Comparison of ENCODE assay signal across 15 cellular contexts in genomic region chr1:161420763-161421455, GRCh38. TPM values are rescaled to one million over a fixed set of nuclear protein-coding genes. Genes with fewer than 3 reads are reported as not detected.
DNase-seq lines count a peak whose midpoint lies in the region; ATAC-seq, FAIRE-seq and TF ChIP-seq lines count a peak whose summit lies in the region.
"Had no signal": no experiment of that assay in that cellular context is flagged by ENCODE, and none has a peak within 500 bp of the region (broad histone marks: within the 10 kb centered on the region; RNA-seq: fewer than 3 reads in every experiment).

No MANE protein-coding gene starts in this region.

- no peaks in the 10 kb centered on the region for H3K79me2 ChIP-seq in K562 (ENCODE audit: control insufficient read depth, insufficient read depth, low read length)

- peaks cover 0 to 6% (median 4%) of the 10 kb centered on the region in 5 donors for H3K27me3 Mint-ChIP-seq in naive thymus-derived CD4-positive, alpha-beta T cell

- DNase-seq in H7 (peak; percentile 60), NCI-H1105 treated with DMSO at 0.1 percent for 48 hours (lab: John Stamatoyannopoulos, UW) (peak; percentile 71), K562 (ENCODE audit: extremely low read depth in 1 of 4, low spot score in 3 of 4) (peak in 2 of 4 experiments; percentile 23 to 46), cerebellum (ENCODE audit: low spot score) (no peak), RWPE1 (ENCODE audit: low spot score) (no peak)
- DNase-seq in naive thymus-derived CD4-positive, alpha-beta T cell, result no peak
- DNase-seq: activated gamma-delta T cell treated with Interleukin-2 at 50 U/mL for 16 hours; lower lobe of right lung; NCI-H2081 treated with DMSO at 0.1 percent for 48 hours; stimulated activated CD4-positive, alpha-beta T cell treated with anti-CD3 and anti-CD28 coated beads, Interleukin-2, amount 100 ng/mL, for 48 hours had no signal

- peaks cover 0 to 14% (median 7%) of the 10 kb centered on the region in 5 donors for H3K36me3 Mint-ChIP-seq in naive thymus-derived CD4-positive, alpha-beta T cell

- no peaks in the 10 kb centered on the region for H3K9me1 ChIP-seq in K562 (ENCODE audit: control insufficient read depth, insufficient read depth, low read length)

- no peak for TF ChIP-seq EP300 in K562 (IDR thresholded peaks at IDR 0.05; ENCODE audit: low read length)

- POLR2A ChIA-PET in K562 (lab: Yijun Ruan, JAX), result interaction anchor here (0.6 to 1.4 kb wide), 4 partner anchors 11 to 19 kb away, joined by 3 to 5 read pairs (median 4); no protein-coding TSS in a partner anchor
- POLR2A ChIA-PET in naive thymus-derived CD4-positive, alpha-beta T cell (lab: Charles Lee), result interaction anchor here (0.7 kb wide), 1 partner anchor 16 kb away, joined by 3 read pairs; no protein-coding TSS in a partner anchor
- POLR2A ChIA-PET in RWPE1 (lab: Yijun Ruan, JAX; ENCODE audit: low non-redundant PET), result no interaction called here

- WGBS in K562 (ENCODE audit: insufficient coverage, low coverage, missing lambda C conversion rate), result 64% methylated on average over 24 of the region's 24 CpGs

- H3K4me2 ChIP-seq in K562 (ENCODE audit: insufficient read depth, low read length), result peak overlapping the region; percentile 81; the same call in 1 of the 2 replicates

- H3K9ac ChIP-seq in K562 (ENCODE audit: insufficient read depth in 1 of 2, low read depth in 2 of 2, low read length in 2 of 2), result peak overlapping the region in 1 of 2 experiments; percentile 5; a peak in 1 of 4 replicates

- H2AFZ ChIP-seq in K562 (ENCODE audit: low read depth, low read length), result no peak overlapping the region

- in situ Hi-C loops in K562 (cut with MboI), result no loop called here

- H3K4me1 ChIP-seq in K562 (replicated peaks in 1 of 2; ENCODE audit: control insufficient read depth in 2 of 2, insufficient read depth in 2 of 2, low read length in 2 of 2), result peaks cover 4% of the 10 kb centered on the region in 2 experiments; a peak in 2 of 5 replicates
- H3K4me1 ChIP-seq in naive thymus-derived CD4-positive, alpha-beta T cell (ENCODE audit: control insufficient read depth in 2 of 2, insufficient read depth in 2 of 2, low read length in 2 of 2), result peaks cover 0 to 4% of the 10 kb centered on the region in 2 donors
- H3K4me1 ChIP-seq: lower lobe of right lung had no signal

- H4K20me1 ChIP-seq in K562 (replicated peaks; ENCODE audit: control insufficient read depth, insufficient read depth, low read length), result no peaks in the 10 kb centered on the region

- no peak for TF ChIP-seq POLR2A in K562 (conservative IDR thresholded peaks at IDR 0.05)

- CTCF ChIA-PET in K562 (lab: Yijun Ruan, JAX; ENCODE audit: low intra/inter-chr PET ratio) (no interaction called here), RWPE1 (lab: Yijun Ruan, JAX) (interaction anchor here (0.6 kb wide), 1 partner anchor 8 kb away, joined by 3 read pairs; no protein-coding TSS in a partner anchor)
- CTCF ChIA-PET in naive thymus-derived CD4-positive, alpha-beta T cell (lab: Charles Lee), result interaction anchor here (0.6 kb wide), 1 partner anchor 316 kb away, joined by 3 read pairs; no protein-coding TSS in a partner anchor

- H3K27ac ChIP-seq in K562 (ENCODE audit: extremely low read depth, low read depth, low read length) (no peak overlapping the region), RWPE1 (no peak overlapping the region)
- no peak overlapping the region for H3K27ac ChIP-seq in naive thymus-derived CD4-positive, alpha-beta T cell (ENCODE audit: low read depth, low read length)
- H3K27ac ChIP-seq: coronary artery, lower lobe of right lung had no signal

- H3K9me3 ChIP-seq in K562 (replicated peaks; ENCODE audit: control insufficient read depth, insufficient read depth, low read depth, low read length), result no peaks in the 10 kb centered on the region
- H3K9me3 ChIP-seq in naive thymus-derived CD4-positive, alpha-beta T cell (ENCODE audit: control insufficient read depth in 2 of 3, low read length in 3 of 3), result no peaks in the 10 kb centered on the region
- H3K9me3 ChIP-seq: lower lobe of right lung had no signal

- no peak for FAIRE-seq in K562 (lab: Jason Lieb, UNC)

- H3K27me3 ChIP-seq in H7 (ENCODE audit: control insufficient read depth, insufficient read depth, low read length), result no peaks in the 10 kb centered on the region; the same call in 1 of the 2 replicates
- no peaks in the 10 kb centered on the region for H3K27me3 ChIP-seq in K562 (ENCODE audit: control insufficient read depth in 2 of 2, insufficient read depth in 2 of 2, low read length in 2 of 2)
- H3K27me3 ChIP-seq in naive thymus-derived CD4-positive, alpha-beta T cell (ENCODE audit: control insufficient read depth in 2 of 2, insufficient read depth in 2 of 2, low read length in 2 of 2), result no peaks in the 10 kb centered on the region

- ATAC-seq in K562 (peak; percentile 38), GM21619 (IDR thresholded peaks at IDR 0.05; ENCODE audit: unreplicated experiment) (no peak), GM18870 (IDR thresholded peaks at IDR 0.05; ENCODE audit: unreplicated experiment) (no peak)
- ATAC-seq in naive thymus-derived CD4-positive, alpha-beta T cell, result no peak

- H3K36me3 ChIP-seq in H7 (replicated peaks; ENCODE audit: control insufficient read depth, insufficient read depth, low read length) (no peaks in the 10 kb centered on the region), K562 (ENCODE audit: control insufficient read depth, insufficient read depth, low read length) (no peaks in the 10 kb centered on the region)
- no peaks in the 10 kb centered on the region for H3K36me3 ChIP-seq in naive thymus-derived CD4-positive, alpha-beta T cell (ENCODE audit: control insufficient read depth in 2 of 3, insufficient read depth in 3 of 3, low read length in 3 of 3)
- H3K36me3 ChIP-seq: lower lobe of right lung had no signal

- TF ChIP-seq CTCF in K562 (IDR thresholded peaks at IDR 0.05 in 2 of 3, conservative IDR thresholded peaks at IDR 0.05 in 1 of 3; ENCODE audit: insufficient read depth in 2 of 3, low read depth in 1 of 3, low read length in 3 of 3), result no peak
- TF ChIP-seq CTCF in RWPE1 (conservative IDR thresholded peaks at IDR 0.05; ENCODE audit: low read depth), result no peak

- intact Hi-C loops in K562 (cut with micrococcal nuclease), result no loop called here
- intact Hi-C loops in naive thymus-derived CD4-positive, alpha-beta T cell (cut with micrococcal nuclease), result no loop called here

- peak overlapping the region; percentile 47 for H3K4me3 ChIP-seq in H7 (ENCODE audit: insufficient read depth, low read depth, low read length)
- no peak overlapping the region for H3K4me3 ChIP-seq in K562
- H3K4me3 ChIP-seq in naive thymus-derived CD4-positive, alpha-beta T cell (ENCODE audit: low read length), result no peak overlapping the region

- peaks cover 0 to 4% (median 0%) of the 10 kb centered on the region in 11 donors for H3K9me3 Mint-ChIP-seq in naive thymus-derived CD4-positive, alpha-beta T cell

- peaks cover 0 to 14% (median 7%) of the 10 kb centered on the region in 7 donors for H3K4me1 Mint-ChIP-seq in naive thymus-derived CD4-positive, alpha-beta T cell

- peak overlapping the region in 9 of 10 donors; percentile 4 to 84 (median 67) for H3K4me3 Mint-ChIP-seq in naive thymus-derived CD4-positive, alpha-beta T cell

- no TSS peak for BruUV-seq in K562 (replicated peaks; lab: Mats Ljungman, UMichigan)

- TF ChIP-seq RAD21 in K562 (CRISPR knock-in tag; conservative IDR thresholded peaks at IDR 0.05 in 1 of 2, IDR thresholded peaks at IDR 0.05 in 1 of 2), result no peak

- peak overlapping the region in 1 of 9 donors; percentile 62 for H3K27ac Mint-ChIP-seq in naive thymus-derived CD4-positive, alpha-beta T cell
- H3K27ac Mint-ChIP-seq: progenitor cell of endocrine pancreas had no signal

TF ChIP-seq in K562, 482 proteins besides CTCF, POLR2A, EP300 and RAD21:
- TF ChIP-seq POLR3A (IDR thresholded peaks at IDR 0.05; ENCODE audit: borderline replicate concordance, extremely low read depth, insufficient read depth, insufficient read length) (peak; percentile 59), GTF2E2 (tag; IDR thresholded peaks at IDR 0.05) (no peak), TBP (optimal IDR thresholded peaks at IDR 0.05; ENCODE audit: low read depth, low read length) (peak; percentile 97)

RNA-seq across cellular contexts. Expression of gene CFAP126, which starts 53.2 kb away (rescaled TPM):
- not detected in 2 replicates for total RNA-seq in H7 (2014; rRNA removed; shearing (Covaris generic))
- total RNA-seq in K562 (2011; cell fraction: chromatin; rRNA removed; ENCODE audit: low replicate concordance), result not detected in 2 replicates
- not detected in 2 replicates for total RNA-seq in K562 (2011; cell fraction: nucleolus; rRNA removed)
- total RNA-seq in K562 (2011; cell fraction: nucleoplasm; rRNA removed), result not detected in 2 replicates
- not detected in 2 replicates for total RNA-seq in K562 (2014; rRNA removed)
- not detected in 2 replicates for total RNA-seq in K562 (2014; rRNA removed; fragmentation: Illumina TruSeq; extraction: Trizol)
- not detected in 2 replicates for total RNA-seq in K562 (2015; rRNA removed; fragmentation: Illumina TruSeq; extraction: Trizol)
- not detected in 2 replicates for total RNA-seq in K562 (2021)
- not detected in 2 replicates for polyA plus RNA-seq in K562 (2011; rRNA removed)
- not detected in 2 replicates for polyA plus RNA-seq in K562 (2011; cell fraction: cytosol; rRNA removed)
- not detected in 2 replicates for polyA plus RNA-seq in K562 (2011; cell fraction: nucleus; rRNA removed)
- not detected in 2 replicates for polyA plus RNA-seq in K562 (2012)
- polyA plus RNA-seq in K562 (2014; fragmentation: Illumina TruSeq; extraction: Trizol), result not detected in 2 replicates
- not detected for polyA plus RNA-seq in K562 (2014; fragmentation: Nextera tagmentation; extraction: Ambion mirVana)
- not detected in 2 replicates for polyA plus RNA-seq in K562 (2014; rRNA removed)
- not detected in 2 replicates for polyA minus RNA-seq in K562 (2011; rRNA and poly(A)+ RNA removed)
- not detected in 2 replicates for polyA minus RNA-seq in K562 (2011; cell fraction: cytosol; rRNA and poly(A)+ RNA removed)
- polyA minus RNA-seq in K562 (2011; cell fraction: nucleus; rRNA and poly(A)+ RNA removed), result not detected in 2 replicates
- total RNA-seq in naive thymus-derived CD4-positive, alpha-beta T cell, result not detected
- not detected for polyA plus RNA-seq in naive thymus-derived CD4-positive, alpha-beta T cell
- total RNA-seq in cerebellum, result 1.4 TPM
- total RNA-seq: fibroblast of villous mesenchyme had no signal

Comparison
In these comparisons a context has a peak if more than half of its experiments do, and no peak if none do; other contexts are left out.
1. DNase-seq: peak in H7 (single experiment) and NCI-H1105 treated with DMSO at 0.1 percent for 48 hours (single experiment); none in naive thymus-derived CD4-positive, alpha-beta T cell (0 of 9), cerebellum (single experiment) and RWPE1 (single experiment).